32 cellular contexts compared by ENCODE assay signal in the genomic region with DNA sequence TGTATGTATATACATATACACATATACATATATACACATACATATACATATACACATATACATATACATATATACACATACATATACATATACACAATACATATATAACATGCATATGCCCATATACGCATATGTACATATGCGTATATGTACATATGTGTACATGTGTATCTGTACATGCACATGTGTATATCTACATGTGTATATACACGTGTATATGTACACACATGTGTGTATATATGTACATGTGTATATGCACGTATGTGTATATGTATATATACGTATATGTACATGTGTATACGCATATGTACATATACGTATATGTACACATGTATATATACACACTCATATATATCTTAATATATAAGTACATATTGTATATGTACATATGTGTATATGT.
"Had no signal": no experiment of that assay in that cellular context is flagged by ENCODE, and none has a peak within 500 bp of the region (broad histone marks: within the 10 kb centered on the region; RNA-seq: fewer than 3 reads in every experiment).

No MANE protein-coding gene starts in this region.

- DNase-seq: activated B cell treated with CpG ODN at 0.5 μM for 24 hours; activated CD4-positive, alpha-beta memory T cell treated with anti-CD3 and anti-CD28 coated beads for 36 hours; activated CD4-positive, alpha-beta T cell treated with anti-CD3 and anti-CD28 coated beads for 4 hours; activated CD4-positive, alpha-beta T cell treated with anti-CD3 and anti-CD28 coated beads, Interleukin-2, amount 10 ng/mL, durations not matched to agents 24 days and 14 days; activated CD4-positive, alpha-beta T cell treated with anti-CD3 and anti-CD28 coated beads, Interleukin-2, amount 50 U/mL, for 1 hour; activated CD4-positive, alpha-beta T cell treated with anti-CD3 and anti-CD28 coated beads, Interleukin-2, amount 50 U/mL, for 4 hours; activated CD4-positive, CD25-positive, alpha-beta regulatory T cell treated with anti-CD3 and anti-CD28 coated beads, Interleukin-2, amount 50 U/mL, for 72 hours; activated CD8-positive, alpha-beta memory T cell treated with anti-CD3 and anti-CD28 coated beads, Interleukin-2, amount 50 U/mL, for 4 hours; activated CD8-positive, alpha-beta T cell treated with anti-CD3 and anti-CD28 coated beads for 36 hours; activated effector memory CD4-positive, alpha-beta T cell treated with anti-CD3 and anti-CD28 coated beads, Interleukin-2, amount 50 U/mL, for 16 hours; activated gamma-delta T cell treated with Interleukin-2 at 50 U/mL for 16 hours; activated naive CD4-positive, alpha-beta T cell; activated naive CD4-positive, alpha-beta T cell treated with anti-CD3 and anti-CD28 coated beads for 36 hours; activated naive CD4-positive, alpha-beta T cell treated with anti-CD3 and anti-CD28 coated beads, Interleukin-2, amount 50 U/mL, for 16 hours; activated naive CD8-positive, alpha-beta T cell treated with anti-CD3 and anti-CD28 coated beads for 36 hours; activated T-cell treated with anti-CD3 and anti-CD28 coated beads for 4 hours; activated T-cell treated with anti-CD3 and anti-CD28 coated beads, Interleukin-2, amount 50 U/mL, for 1 hour; activated T-cell treated with anti-CD3 and anti-CD28 coated beads, Interleukin-2, amount 50 U/mL, for 4 hours; activated T-cell treated with anti-CD3 and anti-CD28 coated beads, Interleukin-2, amount 50 U/mL, for 72 hours; adrenal gland; amniotic stem cell; aorta; body of pancreas; brain microvascular endothelial cell; central memory CD4-positive, alpha-beta T cell; T-helper 1 cell; T-helper 2 cell; T-helper 9 cell had no signal

- FAIRE-seq: astrocyte, TTC549 had no signal

- ATAC-seq: activated CD8-positive, alpha-beta T cell treated with anti-CD3 and anti-CD28 coated beads for 36 hours; activated naive CD4-positive, alpha-beta T cell treated with anti-CD3 and anti-CD28 coated beads, Interleukin-2, amount 50 U/mL, for 72 hours; activated T-cell treated with anti-CD3 and anti-CD28 coated beads, Interleukin-2, amount 50 U/mL, for 4 hours; activated T-cell treated with anti-CD3 and anti-CD28 coated beads, Interleukin-2, amount 50 U/mL, for 72 hours; activated T-helper 17 cell treated with anti-CD3 and anti-CD28 coated beads, Interleukin-2, amount 50 U/mL, for 72 hours; body of pancreas had no signal
